ENCODE assay signal across 17 cellular contexts in the genomic region with DNA sequence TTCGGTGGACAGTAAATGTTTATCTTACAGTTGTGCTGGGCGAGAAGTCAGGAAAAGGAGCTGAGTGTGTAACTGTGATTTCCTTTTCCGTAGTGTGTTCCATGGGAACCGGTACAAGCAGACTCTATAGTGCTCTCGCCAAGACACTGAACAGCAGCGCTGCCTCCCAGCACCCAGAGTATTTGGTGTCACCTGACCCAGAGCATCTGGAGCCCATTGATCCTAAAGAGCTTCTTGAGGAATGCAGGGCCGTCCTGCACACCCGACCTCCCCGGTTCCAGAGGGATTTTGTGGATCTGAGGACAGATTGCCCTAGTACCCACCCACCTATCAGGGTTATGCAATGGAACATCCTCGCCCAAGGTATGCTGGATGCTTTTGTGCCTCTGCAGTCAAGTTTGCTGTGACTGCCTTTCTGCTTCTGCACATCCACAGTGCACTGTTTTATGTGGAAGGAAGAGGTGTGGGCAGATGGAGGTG. TPM values are rescaled to one million over a fixed set of nuclear protein-coding genes. Genes with fewer than 3 reads are reported as not detected.
DNase-seq lines count a peak whose midpoint lies in the region; ATAC-seq and TF ChIP-seq lines count a peak whose summit lies in the region.
"Had no signal": no experiment of that assay in that cellular context is flagged by ENCODE, and none has a peak within 500 bp of the region (broad histone marks: within the 10 kb centered on the region; RNA-seq: fewer than 3 reads in every experiment).

No MANE protein-coding gene starts in this region.

- no peak for ATAC-seq in HG03159 (IDR thresholded peaks at IDR 0.05; ENCODE audit: unreplicated experiment)
- no peak for ATAC-seq in HG02610 (IDR thresholded peaks at IDR 0.05; ENCODE audit: unreplicated experiment)
- ATAC-seq: stimulated activated memory B cell treated with anti-CD40 and anti-IgM and Interleukin-4, amounts not matched to agents 10 μg/mL and 1 μg/mL and 100 μg/mL, for 72 hours had no signal

- TF ChIP-seq POLR2A in esophagus muscularis mucosa (IDR thresholded peaks at IDR 0.05; ENCODE audit: low read depth), result no peak

- H3K36me3 Mint-ChIP-seq in IgD-negative memory B cell, result no peaks in the 10 kb centered on the region

- TF ChIP-seq CTCF in esophagus muscularis mucosa (IDR thresholded peaks at IDR 0.05), result no peak

- H3K4me3 ChIP-seq in esophagus muscularis mucosa (peak overlapping the region; percentile 19 to 26 (median 22)), stomach smooth muscle (ENCODE audit: low read length in 2 of 2) (peak overlapping the region; percentile 10 to 59)

- H3K4me1 ChIP-seq in esophagus muscularis mucosa, result peaks cover 4 to 36% (median 30%) of the 10 kb centered on the region in 4 donors
- peaks cover 10% of the 10 kb centered on the region for H3K4me1 ChIP-seq in stomach smooth muscle (ENCODE audit: control insufficient read depth, insufficient read depth, low read length)

- no peak for DNase-seq in esophagus muscularis mucosa (ENCODE audit: extremely low spot score)
- peak; percentile 28 for DNase-seq in medulla oblongata (ENCODE audit: extremely low spot score)
- no peak for DNase-seq in central memory CD4-positive, alpha-beta T cell
- DNase-seq: activated CD4-positive, alpha-beta memory T cell treated with anti-CD3 and anti-CD28 coated beads for 36 hours; activated effector memory CD4-positive, alpha-beta T cell treated with anti-CD3 and anti-CD28 coated beads, Interleukin-2, amount 50 U/mL, for 16 hours; mesendoderm; NCI-H1694; NCI-H774; stimulated activated CD4-positive, alpha-beta T cell treated with anti-CD3 and anti-CD28 coated beads, Interleukin-4, amount 100 ng/mL, for 24 hours; T-helper 9 cell had no signal

- H3K9me3 ChIP-seq in esophagus muscularis mucosa, result no peaks in the 10 kb centered on the region
- no peaks in the 10 kb centered on the region for H3K9me3 ChIP-seq in stomach smooth muscle (ENCODE audit: control insufficient read depth in 2 of 2, low read length in 2 of 2)

- H3K36me3 ChIP-seq in esophagus muscularis mucosa, result peaks cover 0 to 25% (median 12%) of the 10 kb centered on the region in 4 donors
- peaks cover 12% of the 10 kb centered on the region in 2 donors for H3K36me3 ChIP-seq in stomach smooth muscle (ENCODE audit: control insufficient read depth in 2 of 2, insufficient read depth in 2 of 2, low read length in 2 of 2)

- H3K4me3 Mint-ChIP-seq in IgD-negative memory B cell, result no peak overlapping the region
- H3K4me3 Mint-ChIP-seq: activated CD4-positive, alpha-beta memory T cell treated with anti-CD3 and anti-CD28 coated beads for 36 hours; brain; CD14-positive monocyte; stimulated activated memory B cell treated with anti-CD40 and anti-IgM and Interleukin-4, amounts not matched to agents 10 μg/mL and 1 μg/mL and 100 μg/mL, for 72 hours had no signal

- H3K27me3 ChIP-seq in esophagus muscularis mucosa (no peaks in the 10 kb centered on the region), stomach smooth muscle (ENCODE audit: control insufficient read depth in 1 of 2, insufficient read depth in 2 of 2, low read length in 2 of 2) (no peaks in the 10 kb centered on the region)

- intact Hi-C loops in esophagus muscularis mucosa (cut with DNase I), result no loop called here

- 36% methylated on average over 10 of the region's 10 CpGs for WGBS in esophagus muscularis mucosa

- H3K9me3 Mint-ChIP-seq in IgD-negative memory B cell, result no peaks in the 10 kb centered on the region
- H3K9me3 Mint-ChIP-seq: activated CD4-positive, alpha-beta memory T cell treated with anti-CD3 and anti-CD28 coated beads for 36 hours; CD14-positive monocyte; stimulated activated memory B cell treated with anti-CD40 and anti-IgM and Interleukin-4, amounts not matched to agents 10 μg/mL and 1 μg/mL and 100 μg/mL, for 72 hours had no signal

- peaks cover 3 to 9% (median 4%) of the 10 kb centered on the region in 3 donors for H3K4me1 Mint-ChIP-seq in IgD-negative memory B cell
- H3K4me1 Mint-ChIP-seq: brain; CD14-positive monocyte; stimulated activated memory B cell treated with anti-CD40 and anti-IgM and Interleukin-4, amounts not matched to agents 10 μg/mL and 1 μg/mL and 100 μg/mL, for 72 hours had no signal

- no peaks in the 10 kb centered on the region for H3K27me3 Mint-ChIP-seq in IgD-negative memory B cell
- H3K27me3 Mint-ChIP-seq: activated CD4-positive, alpha-beta memory T cell treated with anti-CD3 and anti-CD28 coated beads for 36 hours; brain; stimulated activated memory B cell treated with anti-CD40 and anti-IgM and Interleukin-4, amounts not matched to agents 10 μg/mL and 1 μg/mL and 100 μg/mL, for 72 hours had no signal

- H3K27ac ChIP-seq in esophagus muscularis mucosa (replicated peaks in 1 of 4) (peak overlapping the region; percentile 60 to 81 (median 70)), stomach smooth muscle (ENCODE audit: low read length) (peak overlapping the region; percentile 66)

- H3K9ac ChIP-seq in stomach smooth muscle (ENCODE audit: low read length in 2 of 2), result peak overlapping the region in 1 of 2 donors; percentile 36

- TF ChIP-seq EP300 in esophagus muscularis mucosa (IDR thresholded peaks at IDR 0.05), result no peak

- peak overlapping the region in 2 of 3 donors; percentile 10 to 23 for H3K27ac Mint-ChIP-seq in IgD-negative memory B cell
- H3K27ac Mint-ChIP-seq: activated CD4-positive, alpha-beta memory T cell treated with anti-CD3 and anti-CD28 coated beads for 36 hours; stimulated activated memory B cell treated with anti-CD40 and anti-IgM and Interleukin-4, amounts not matched to agents 10 μg/mL and 1 μg/mL and 100 μg/mL, for 72 hours had no signal

RNA-seq across cellular contexts. Expression of a gene that starts 27.4 kb away (rescaled TPM):
- 0.69 TPM for polyA plus RNA-seq in IgD-negative memory B cell
- total RNA-seq in esophagus muscularis mucosa, result 1 to 10 TPM; 1.7 to 7.0 (median 2.1) TPM
